ENCODE assay signal across 9 cellular contexts in the genomic region with DNA sequence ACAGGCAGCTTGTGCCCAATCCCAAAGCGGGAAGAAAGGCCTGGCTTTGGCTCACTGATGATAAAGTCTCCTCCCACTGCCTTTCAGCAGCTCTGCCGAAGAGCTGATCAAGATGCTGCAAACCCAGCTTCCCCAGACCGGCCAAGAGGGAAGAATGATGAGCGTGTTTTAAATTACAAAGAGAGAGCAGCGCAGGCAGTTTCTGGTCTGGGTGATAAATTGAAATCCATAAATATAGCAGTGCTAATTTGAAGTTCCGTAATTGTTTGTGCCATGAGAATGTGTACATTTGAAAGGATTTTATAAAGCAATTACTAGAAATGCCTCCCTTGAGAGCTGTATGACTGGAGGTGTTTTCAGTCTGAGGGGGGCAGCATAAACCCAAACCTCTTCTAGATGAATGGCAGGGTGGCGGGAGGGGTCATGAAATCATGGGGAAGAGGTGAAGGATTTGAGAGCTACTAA.
DNase-seq lines count a peak whose midpoint lies in the region; ATAC-seq and TF ChIP-seq lines count a peak whose summit lies in the region.
"Had no signal": no experiment of that assay in that cellular context is flagged by ENCODE, and none has a peak within 500 bp of the region (broad histone marks: within the 10 kb centered on the region; RNA-seq: fewer than 3 reads in every experiment).

No MANE protein-coding gene starts in this region.

- no peaks in the 10 kb centered on the region for H3K9me3 Mint-ChIP-seq in activated naive CD4-positive, alpha-beta T cell treated with anti-CD3 and anti-CD28 coated beads for 36 hours
- H3K9me3 Mint-ChIP-seq in activated naive CD4-positive, alpha-beta T cell treated with anti-CD3 and anti-CD28 coated beads, Interleukin-2, amount 10 ng/mL, durations not matched to agents 7 days and 5 days: no peaks in the 10 kb centered on the region
- no peaks in the 10 kb centered on the region for H3K9me3 Mint-ChIP-seq in type B pancreatic cell
- H3K9me3 Mint-ChIP-seq: activated naive CD8-positive, alpha-beta T cell treated with anti-CD3 and anti-CD28 coated beads, Interleukin-2, amount 50 U/mL, for 24 hours had no signal

- DNase-seq in activated naive CD4-positive, alpha-beta T cell treated with anti-CD3 and anti-CD28 coated beads for 36 hours: peak; percentile 11
- DNase-seq in activated naive CD4-positive, alpha-beta T cell treated with anti-CD3 and anti-CD28 coated beads, Interleukin-2, amount 10 ng/mL, durations not matched to agents 7 days and 5 days: no peak
- DNase-seq in SHP77 (lab: John Stamatoyannopoulos, UW): peak; percentile 51 to 63
- DNase-seq in left ventricle myocardium superior: peak; percentile 29
- no peak for DNase-seq in type B pancreatic cell (ENCODE audit: extremely low spot score, unreplicated experiment)
- no peak for DNase-seq in cortex of kidney (lab: John Stamatoyannopoulos, UW)
- DNase-seq in dedifferentiated amniotic fluid mesenchymal stem cell (ENCODE audit: extremely low spot score): no peak
- DNase-seq: activated naive CD8-positive, alpha-beta T cell treated with anti-CD3 and anti-CD28 coated beads, Interleukin-2, amount 50 U/mL, for 24 hours had no signal

- no peaks in the 10 kb centered on the region for H3K4me1 Mint-ChIP-seq in activated naive CD4-positive, alpha-beta T cell treated with anti-CD3 and anti-CD28 coated beads for 36 hours (ENCODE audit: low read depth)
- H3K4me1 Mint-ChIP-seq in activated naive CD4-positive, alpha-beta T cell treated with anti-CD3 and anti-CD28 coated beads, Interleukin-2, amount 10 ng/mL, durations not matched to agents 7 days and 5 days: no peaks in the 10 kb centered on the region
- H3K4me1 Mint-ChIP-seq in type B pancreatic cell (ENCODE audit: unreplicated experiment): peaks cover 41% of the 10 kb centered on the region
- H3K4me1 Mint-ChIP-seq: activated naive CD8-positive, alpha-beta T cell treated with anti-CD3 and anti-CD28 coated beads, Interleukin-2, amount 50 U/mL, for 24 hours had no signal

- H3K27me3 Mint-ChIP-seq in activated naive CD4-positive, alpha-beta T cell treated with anti-CD3 and anti-CD28 coated beads for 36 hours (ENCODE audit: low read depth): no peaks in the 10 kb centered on the region
- H3K27me3 Mint-ChIP-seq in activated naive CD4-positive, alpha-beta T cell treated with anti-CD3 and anti-CD28 coated beads, Interleukin-2, amount 10 ng/mL, durations not matched to agents 7 days and 5 days: no peaks in the 10 kb centered on the region
- no peaks in the 10 kb centered on the region for H3K27me3 Mint-ChIP-seq in type B pancreatic cell

- H3K4me3 Mint-ChIP-seq in activated naive CD4-positive, alpha-beta T cell treated with anti-CD3 and anti-CD28 coated beads for 36 hours: no peak overlapping the region
- H3K4me3 Mint-ChIP-seq in activated naive CD4-positive, alpha-beta T cell treated with anti-CD3 and anti-CD28 coated beads, Interleukin-2, amount 10 ng/mL, durations not matched to agents 7 days and 5 days: no peak overlapping the region
- H3K4me3 Mint-ChIP-seq in type B pancreatic cell: peak overlapping the region; percentile 67
- H3K4me3 Mint-ChIP-seq: activated naive CD8-positive, alpha-beta T cell treated with anti-CD3 and anti-CD28 coated beads, Interleukin-2, amount 50 U/mL, for 24 hours had no signal

- intact Hi-C loops in activated naive CD4-positive, alpha-beta T cell treated with anti-CD3 and anti-CD28 coated beads for 36 hours (cut with micrococcal nuclease): no loop called here
- intact Hi-C loops in left ventricle myocardium superior (cut with micrococcal nuclease): no loop called here

- no peak for TF ChIP-seq CTCF in type B pancreatic cell (conservative IDR thresholded peaks at IDR 0.05)

- H3K36me3 Mint-ChIP-seq in activated naive CD4-positive, alpha-beta T cell treated with anti-CD3 and anti-CD28 coated beads for 36 hours (ENCODE audit: low read depth): no peaks in the 10 kb centered on the region
- H3K36me3 Mint-ChIP-seq in activated naive CD4-positive, alpha-beta T cell treated with anti-CD3 and anti-CD28 coated beads, Interleukin-2, amount 10 ng/mL, durations not matched to agents 7 days and 5 days: no peaks in the 10 kb centered on the region
- peaks cover 34% of the 10 kb centered on the region for H3K36me3 Mint-ChIP-seq in type B pancreatic cell

- H3K27ac Mint-ChIP-seq in activated naive CD4-positive, alpha-beta T cell treated with anti-CD3 and anti-CD28 coated beads for 36 hours: no peak overlapping the region
- H3K27ac Mint-ChIP-seq in activated naive CD4-positive, alpha-beta T cell treated with anti-CD3 and anti-CD28 coated beads, Interleukin-2, amount 10 ng/mL, durations not matched to agents 7 days and 5 days: no peak overlapping the region
- H3K27ac Mint-ChIP-seq in type B pancreatic cell: peak overlapping the region; percentile 79
- H3K27ac Mint-ChIP-seq: activated naive CD8-positive, alpha-beta T cell treated with anti-CD3 and anti-CD28 coated beads, Interleukin-2, amount 50 U/mL, for 24 hours had no signal

- ATAC-seq in left ventricle myocardium superior: peak; percentile 72
- ATAC-seq in HG02610 (IDR thresholded peaks at IDR 0.05; ENCODE audit: unreplicated experiment): no peak
- ATAC-seq: activated naive CD8-positive, alpha-beta T cell treated with anti-CD3 and anti-CD28 coated beads, Interleukin-2, amount 50 U/mL, for 24 hours had no signal

- CTCF ChIA-PET in activated naive CD4-positive, alpha-beta T cell treated with anti-CD3 and anti-CD28 coated beads for 36 hours (lab: Charles Lee): interaction anchor here (1.4 to 2.5 kb wide), 2 partner anchors 248 to 268 kb away, joined by 3 to 15 read pairs; no protein-coding TSS in a partner anchor
- CTCF ChIA-PET in activated naive CD4-positive, alpha-beta T cell treated with anti-CD3 and anti-CD28 coated beads, Interleukin-2, amount 10 ng/mL, durations not matched to agents 7 days and 5 days (lab: Charles Lee): no interaction called here

Comparison
In these comparisons a context has a peak if more than half of its experiments do, and no peak if none do; other contexts are left out.
1. DNase-seq: peak in activated naive CD4-positive, alpha-beta T cell treated with anti-CD3 and anti-CD28 coated beads for 36 hours (single experiment), SHP77 (2 of 2) and left ventricle myocardium superior (single experiment); none in activated naive CD4-positive, alpha-beta T cell treated with anti-CD3 and anti-CD28 coated beads, Interleukin-2, amount 10 ng/mL, durations not matched to agents 7 days and 5 days (single experiment), type B pancreatic cell (single experiment), cortex of kidney (single experiment) and dedifferentiated amniotic fluid mesenchymal stem cell (single experiment).